Comparison of ENCODE assay signal across 24 cellular contexts in genomic region chr10:1291178-1292090, GRCh38.
"Had no signal": no experiment of that assay in that cellular context is flagged by ENCODE, and none has a peak within 500 bp of the region (broad histone marks: within the 10 kb centered on the region; RNA-seq: fewer than 3 reads in every experiment).

No MANE protein-coding gene starts in this region.

- H3K4me1 Mint-ChIP-seq: activated CD4-positive, alpha-beta T cell treated with anti-CD3 and anti-CD28 coated beads, Interleukin-2, amount 10 ng/mL, durations not matched to agents 24 days and 14 days; natural killer cell; stimulated activated effector memory CD8-positive, alpha-beta T cell treated with anti-CD3 and anti-CD28 coated beads, Interleukin-12 subunit alpha, Interleukin-12 subunit beta, amount 100 ng/mL, for 72 hours had no signal

- DNase-seq: activated B cell treated with CpG ODN at 0.5 μM for 24 hours; activated CD4-positive, alpha-beta T cell treated with anti-CD3 and anti-CD28 coated beads, Interleukin-2, amount 10 ng/mL, durations not matched to agents 24 days and 14 days; activated CD8-positive, alpha-beta T cell treated with anti-CD3 and anti-CD28 coated beads, Interleukin-2, amount 10 ng/mL, durations not matched to agents 7 days and 5 days; activated gamma-delta T cell treated with Interleukin-2 at 50 U/mL for 16 hours; brain microvascular endothelial cell; central memory CD4-positive, alpha-beta T cell; dermis blood vessel endothelial cell; effector memory CD8-positive, alpha-beta T cell; hippocampal formation; left ventricle myocardium superior; mammary epithelial cell; midbrain; natural killer cell; stimulated activated CD4-positive, alpha-beta T cell treated with anti-CD3 and anti-CD28 coated beads, Interleukin-12 subunit alpha, Interleukin-12 subunit beta, amount 100 ng/mL, for 4 hours; stimulated activated naive CD8-positive, alpha-beta T cell treated with anti-CD3 and anti-CD28 coated beads, Interleukin-15, amount 100 ng/mL, for 72 hours; T1000; transverse colon had no signal

- H3K4me1 ChIP-seq: prostate gland, transverse colon had no signal

- H3K9me3 ChIP-seq: prostate gland, suprapubic skin, transverse colon, vagina had no signal

- H3K4me3 ChIP-seq: esophagus muscularis mucosa, prostate gland, suprapubic skin, transverse colon, vagina had no signal

- H3K4me3 Mint-ChIP-seq: activated B cell treated with CpG ODN at 0.5 μM for 24 hours; activated CD4-positive, alpha-beta T cell treated with anti-CD3 and anti-CD28 coated beads, Interleukin-2, amount 10 ng/mL, durations not matched to agents 24 days and 14 days; activated CD8-positive, alpha-beta T cell treated with anti-CD3 and anti-CD28 coated beads, Interleukin-2, amount 10 ng/mL, durations not matched to agents 7 days and 5 days; effector memory CD8-positive, alpha-beta T cell; natural killer cell; stimulated activated effector memory CD8-positive, alpha-beta T cell treated with anti-CD3 and anti-CD28 coated beads, Interleukin-12 subunit alpha, Interleukin-12 subunit beta, amount 100 ng/mL, for 72 hours; stimulated activated naive CD8-positive, alpha-beta T cell treated with anti-CD3 and anti-CD28 coated beads, Interleukin-15, amount 100 ng/mL, for 72 hours; T-helper 1 cell treated with Interleukin-12 subunit alpha and Interleukin-12 subunit beta and Interleukin-4 antibody, amounts not matched to agents 30 μg/mL and 1 μg/mL, for 36 hours had no signal

- H3K27me3 ChIP-seq: brain microvascular endothelial cell, suprapubic skin, transverse colon, vagina had no signal

- H3K36me3 Mint-ChIP-seq: activated naive CD4-positive, alpha-beta T cell treated with anti-CD3 and anti-CD28 coated beads, Interleukin-2, amount 50 U/mL, for 72 hours; natural killer cell; stimulated activated effector memory CD8-positive, alpha-beta T cell treated with anti-CD3 and anti-CD28 coated beads, Interleukin-12 subunit alpha, Interleukin-12 subunit beta, amount 100 ng/mL, for 72 hours had no signal

- H3K27ac ChIP-seq: brain microvascular endothelial cell, esophagus muscularis mucosa, prostate gland, suprapubic skin, transverse colon, vagina had no signal

- H3K36me3 ChIP-seq: brain microvascular endothelial cell, esophagus muscularis mucosa, prostate gland, suprapubic skin, transverse colon, vagina had no signal

- H3K9me3 Mint-ChIP-seq: activated B cell treated with CpG ODN at 0.5 μM for 24 hours; activated CD4-positive, alpha-beta T cell treated with anti-CD3 and anti-CD28 coated beads, Interleukin-2, amount 10 ng/mL, durations not matched to agents 24 days and 14 days; activated naive CD4-positive, alpha-beta T cell treated with anti-CD3 and anti-CD28 coated beads, Interleukin-2, amount 50 U/mL, for 72 hours; effector memory CD8-positive, alpha-beta T cell; natural killer cell; stimulated activated effector memory CD8-positive, alpha-beta T cell treated with anti-CD3 and anti-CD28 coated beads, Interleukin-12 subunit alpha, Interleukin-12 subunit beta, amount 100 ng/mL, for 72 hours; stimulated activated naive CD8-positive, alpha-beta T cell treated with anti-CD3 and anti-CD28 coated beads, Interleukin-15, amount 100 ng/mL, for 72 hours; T-helper 1 cell treated with Interleukin-12 subunit alpha and Interleukin-12 subunit beta and Interleukin-4 antibody, amounts not matched to agents 30 μg/mL and 1 μg/mL, for 36 hours had no signal

- H3K27ac Mint-ChIP-seq: activated B cell treated with CpG ODN at 0.5 μM for 24 hours; activated CD4-positive, alpha-beta T cell treated with anti-CD3 and anti-CD28 coated beads, Interleukin-2, amount 10 ng/mL, durations not matched to agents 24 days and 14 days; activated CD8-positive, alpha-beta T cell treated with anti-CD3 and anti-CD28 coated beads, Interleukin-2, amount 10 ng/mL, durations not matched to agents 7 days and 5 days; activated naive CD4-positive, alpha-beta T cell treated with anti-CD3 and anti-CD28 coated beads, Interleukin-2, amount 50 U/mL, for 72 hours; effector memory CD8-positive, alpha-beta T cell; natural killer cell; stimulated activated effector memory CD8-positive, alpha-beta T cell treated with anti-CD3 and anti-CD28 coated beads, Interleukin-12 subunit alpha, Interleukin-12 subunit beta, amount 100 ng/mL, for 72 hours; stimulated activated naive CD8-positive, alpha-beta T cell treated with anti-CD3 and anti-CD28 coated beads, Interleukin-15, amount 100 ng/mL, for 72 hours; T-helper 1 cell treated with Interleukin-12 subunit alpha and Interleukin-12 subunit beta and Interleukin-4 antibody, amounts not matched to agents 30 μg/mL and 1 μg/mL, for 36 hours had no signal
